ENCODE assay signal across 9 cellular contexts in the genomic region with DNA sequence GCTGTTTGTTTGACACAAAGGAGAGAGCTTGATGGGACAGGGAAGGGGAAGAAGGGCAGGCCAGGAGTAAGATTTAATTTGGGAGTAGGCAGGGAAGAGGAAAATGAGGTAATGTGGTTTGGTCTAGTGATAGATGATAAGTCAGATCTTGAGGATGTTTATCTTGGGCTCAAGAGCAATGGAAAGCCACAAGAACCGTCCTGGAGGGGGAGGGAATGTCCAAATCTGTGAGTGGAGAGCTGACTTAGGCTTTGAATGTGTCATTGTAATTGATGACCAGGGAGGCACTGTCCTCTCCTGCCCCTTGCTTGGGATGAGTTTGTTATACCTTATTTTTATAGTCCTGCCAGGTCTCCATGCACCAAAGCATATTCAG. TPM values are rescaled to one million over a fixed set of nuclear protein-coding genes. Genes with fewer than 3 reads are reported as not detected.
DNase-seq lines count a peak whose midpoint lies in the region; ATAC-seq and TF ChIP-seq lines count a peak whose summit lies in the region.
"Had no signal": no experiment of that assay in that cellular context is flagged by ENCODE, and none has a peak within 500 bp of the region (broad histone marks: within the 10 kb centered on the region; RNA-seq: fewer than 3 reads in every experiment).

No MANE protein-coding gene starts in this region.

- no peak for ATAC-seq in HG03108 (IDR thresholded peaks at IDR 0.05; ENCODE audit: unreplicated experiment)

- H3K4me3 ChIP-seq in urinary bladder (ENCODE audit: low read depth, low read length) = no peak overlapping the region
- no peak overlapping the region for H3K4me3 ChIP-seq in effector memory CD4-positive, alpha-beta T cell (ENCODE audit: insufficient read depth, low read depth, low read length, poor library complexity, severe bottlenecking)

- no peaks in the 10 kb centered on the region for H3K27me3 Mint-ChIP-seq in MCF 10A (ENCODE audit: insufficient read depth, unreplicated experiment)

- no peaks in the 10 kb centered on the region for H3K9me3 Mint-ChIP-seq in MCF 10A (ENCODE audit: unreplicated experiment)

- peak overlapping the region; percentile 31 for H3K27ac ChIP-seq in urinary bladder (ENCODE audit: low read depth)
- H3K27ac ChIP-seq in effector memory CD4-positive, alpha-beta T cell (ENCODE audit: insufficient read depth, low read length, poor library complexity, severe bottlenecking) = no peak overlapping the region

- CTCF ChIA-PET in MCF 10A (lab: Yijun Ruan, JAX) = interaction anchor here (0.7 to 5.0 kb wide), 3 partner anchors 31 to 107 kb away, joined by 3 to 38 read pairs (median 3); no protein-coding TSS in a partner anchor

- H3K4me3 Mint-ChIP-seq in MCF 10A (ENCODE audit: unreplicated experiment) = no peak overlapping the region

- intact Hi-C loops in MCF 10A (cut with micrococcal nuclease) = no loop called here

- H3K9me3 ChIP-seq in effector memory CD4-positive, alpha-beta T cell (ENCODE audit: control insufficient read depth, low read length) = no peaks in the 10 kb centered on the region

- no peaks in the 10 kb centered on the region for H3K27me3 ChIP-seq in effector memory CD4-positive, alpha-beta T cell (replicated peaks; ENCODE audit: control insufficient read depth, insufficient read depth, low read length, poor library complexity, severe bottlenecking)

- peaks cover 25% of the 10 kb centered on the region for H3K4me1 Mint-ChIP-seq in MCF 10A (ENCODE audit: insufficient read depth, unreplicated experiment)

- WGBS in urinary bladder = 3% methylated on average over 1 of the region's 1 CpG

- no peaks in the 10 kb centered on the region for H3K36me3 Mint-ChIP-seq in MCF 10A (ENCODE audit: insufficient read depth, unreplicated experiment)

- no peaks in the 10 kb centered on the region for H3K4me1 ChIP-seq in urinary bladder (ENCODE audit: insufficient read depth)
- no peaks in the 10 kb centered on the region for H3K4me1 ChIP-seq in effector memory CD4-positive, alpha-beta T cell (ENCODE audit: control insufficient read depth, insufficient read depth, low read length, poor library complexity, severe bottlenecking)

- TF ChIP-seq CTCF in MCF 10A (IDR thresholded peaks at IDR 0.05; ENCODE audit: unreplicated experiment) = no peak

- POLR2A ChIA-PET in MCF 10A (lab: Yijun Ruan, JAX) = interaction anchor here (0.6 to 1.2 kb wide), 4 partner anchors 16 to 176 kb away, joined by 3 to 6 read pairs (median 4); no protein-coding TSS in a partner anchor

- H3K36me3 ChIP-seq in urinary bladder (ENCODE audit: insufficient read depth) = no peaks in the 10 kb centered on the region
- no peaks in the 10 kb centered on the region for H3K36me3 ChIP-seq in effector memory CD4-positive, alpha-beta T cell (ENCODE audit: control insufficient read depth, insufficient read depth, low read length)

- no TSS peak for BruUV-seq in MCF 10A (replicated peaks; lab: Mats Ljungman, UMichigan)

- H3K27ac Mint-ChIP-seq in MCF 10A (ENCODE audit: low read depth, unreplicated experiment) = peak overlapping the region; percentile 20

- DNase-seq in NCI-H2196 (lab: John Stamatoyannopoulos, UW; ENCODE audit: unreplicated experiment) (peak; percentile 33), NCI-H2196 treated with DMSO at 0.1 percent for 48 hours (lab: John Stamatoyannopoulos, UW; ENCODE audit: unreplicated experiment) (no peak), MCF 10A (ENCODE audit: unreplicated experiment) (peak; percentile 34), medulla oblongata (ENCODE audit: extremely low spot score) (peak; percentile 4), DMS153 (lab: John Stamatoyannopoulos, UW) (no peak)
- no peak for DNase-seq in effector memory CD4-positive, alpha-beta T cell
- DNase-seq: activated effector memory CD4-positive, alpha-beta T cell treated with anti-CD3 and anti-CD28 coated beads, Interleukin-2, amount 50 U/mL, for 16 hours had no signal

RNA-seq across cellular contexts. Expression of a gene that starts 37.5 kb away (rescaled TPM):
- total RNA-seq in MCF 10A (2022) = not detected in 2 replicates
- 52.0 TPM for total RNA-seq in urinary bladder
- polyA plus RNA-seq in urinary bladder = 76.4 TPM

Comparison
In these comparisons a context has a peak if more than half of its experiments do, and no peak if none do; other contexts are left out.
1. DNase-seq: peak in NCI-H2196 (single experiment), MCF 10A (single experiment) and medulla oblongata (single experiment); none in NCI-H2196 treated with DMSO at 0.1 percent for 48 hours (single experiment), effector memory CD4-positive, alpha-beta T cell (0 of 3) and DMS153 (single experiment).
2. RNA of a gene that starts 37.5 kb away (total RNA-seq): 52.0 TPM in urinary bladder (single experiment); not detected in MCF 10A; every median in the first group is over 10 times any median in the second.